Comparison of ENCODE assay signal across 28 cellular contexts in genomic region chr3:129718201-129718600, GRCh38.
"Had no signal": no experiment of that assay in that cellular context is flagged by ENCODE, and none has a peak within 500 bp of the region (broad histone marks: within the 10 kb centered on the region; RNA-seq: fewer than 3 reads in every experiment).

No MANE protein-coding gene starts in this region.

- H3K27me3 ChIP-seq: esophagus muscularis mucosa, foreskin keratinocyte, gastroesophageal sphincter, heart left ventricle, hepatocyte, neutrophil, pancreas, right lobe of liver, suprapubic skin, transverse colon, vagina had no signal

- H3K9me3 Mint-ChIP-seq: memory B cell; natural killer cell; neural crest cell; stimulated activated naive CD8-positive, alpha-beta T cell treated with anti-CD3 and anti-CD28 coated beads, Interleukin-15, amount 100 ng/mL, for 72 hours had no signal

- H3K4me3 Mint-ChIP-seq: memory B cell; natural killer cell; neural crest cell; stimulated activated naive CD8-positive, alpha-beta T cell treated with anti-CD3 and anti-CD28 coated beads, Interleukin-15, amount 100 ng/mL, for 72 hours had no signal

- H3K27me3 Mint-ChIP-seq: memory B cell; progenitor cell of endocrine pancreas; stimulated activated naive CD8-positive, alpha-beta T cell treated with anti-CD3 and anti-CD28 coated beads, Interleukin-15, amount 100 ng/mL, for 72 hours had no signal

- H2AFZ ChIP-seq: hepatocyte had no signal

- H3K27ac Mint-ChIP-seq: memory B cell; natural killer cell; progenitor cell of endocrine pancreas; stimulated activated naive CD8-positive, alpha-beta T cell treated with anti-CD3 and anti-CD28 coated beads, Interleukin-15, amount 100 ng/mL, for 72 hours had no signal

- DNase-seq: dermis blood vessel endothelial cell; effector memory CD4-positive, alpha-beta T cell; foreskin keratinocyte; heart left ventricle; left colon; natural killer cell; pancreas; right lobe of liver; stimulated activated CD4-positive, alpha-beta T cell treated with anti-CD3 and anti-CD28 coated beads, Interleukin-12 subunit alpha, Interleukin-12 subunit beta, amount 100 ng/mL, for 4 hours; stimulated activated CD4-positive, alpha-beta T cell treated with anti-CD3 and anti-CD28 coated beads, Interleukin-1b, Interleukin-23, amount 100 ng/mL, for 48 hours; stimulated activated CD4-positive, alpha-beta T cell treated with anti-CD3 and anti-CD28 coated beads, Interleukin-4, amount 100 ng/mL, for 1 hour; stimulated activated CD8-positive, alpha-beta memory T cell treated with anti-CD3 and anti-CD28 coated beads, Interleukin-4, amount 100 ng/mL, for 48 hours; stimulated activated naive CD4-positive, alpha-beta T cell; stimulated activated naive CD8-positive, alpha-beta T cell treated with anti-CD3 and anti-CD28 coated beads, Interleukin-15, amount 100 ng/mL, for 72 hours; transverse colon had no signal

- H3K36me3 ChIP-seq: esophagus muscularis mucosa, gastroesophageal sphincter, heart left ventricle, neutrophil, pancreas, right lobe of liver, suprapubic skin, transverse colon, vagina had no signal

- ATAC-seq: foreskin keratinocyte; gastroesophageal sphincter; heart left ventricle; left colon; natural killer cell; pancreas; right lobe of liver; stimulated activated naive CD8-positive, alpha-beta T cell treated with anti-CD3 and anti-CD28 coated beads, Interleukin-15, amount 100 ng/mL, for 72 hours had no signal

- H3K27ac ChIP-seq: coronary artery, esophagus muscularis mucosa, foreskin keratinocyte, gastroesophageal sphincter, heart left ventricle, hepatocyte, neutrophil, pancreas, right lobe of liver, suprapubic skin, transverse colon, vagina had no signal

- FAIRE-seq: endothelial cell of umbilical vein, pancreas had no signal

- H3K4me3 ChIP-seq: coronary artery, esophagus muscularis mucosa, gastroesophageal sphincter, heart left ventricle, hepatocyte, lung, pancreas, right lobe of liver, smooth muscle cell, suprapubic skin, transverse colon, vagina had no signal

- H3K36me3 Mint-ChIP-seq: natural killer cell had no signal

- H3K4me2 ChIP-seq: hepatocyte, smooth muscle cell had no signal

- H3K4me1 ChIP-seq: vagina had no signal

- H3K9me3 ChIP-seq: esophagus muscularis mucosa, gastroesophageal sphincter, heart left ventricle, neutrophil, pancreas, right lobe of liver, suprapubic skin, transverse colon, vagina had no signal
